ENCODE assay signal across 23 cellular contexts in the genomic region with DNA sequence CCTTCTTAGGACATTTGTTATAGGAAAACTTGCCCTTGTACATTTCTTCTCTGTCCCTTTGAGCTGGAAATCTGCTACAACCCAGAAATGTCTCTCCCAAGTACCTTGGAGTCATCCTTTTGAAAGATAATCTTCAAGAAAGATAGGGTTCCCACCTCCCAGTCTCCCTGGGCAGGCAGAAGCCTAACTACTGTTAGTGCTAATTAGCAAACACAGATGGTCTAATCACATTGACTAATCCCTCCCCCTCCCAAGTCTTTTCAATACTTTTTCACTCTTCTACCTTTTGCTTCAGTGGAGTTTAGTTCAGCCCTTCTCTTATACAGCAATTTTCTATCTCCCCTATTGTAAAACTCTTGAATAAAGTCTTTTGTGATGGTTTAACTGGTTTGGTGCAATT.
DNase-seq lines count a peak whose midpoint lies in the region; ATAC-seq, FAIRE-seq and TF ChIP-seq lines count a peak whose summit lies in the region.
"Had no signal": no experiment of that assay in that cellular context is flagged by ENCODE, and none has a peak within 500 bp of the region (broad histone marks: within the 10 kb centered on the region; RNA-seq: fewer than 3 reads in every experiment).

No MANE protein-coding gene starts in this region.

- CTCF ChIA-PET in WTC11 (lab: Charles Lee) (no interaction called here), HEK293T (lab: Yijun Ruan, JAX) (no interaction called here)

- peak overlapping the region; percentile 44 for H3K27ac Mint-ChIP-seq in WTC11
- peak overlapping the region; percentile 49 for H3K27ac Mint-ChIP-seq in mesothelial cell of epicardium
- H3K27ac Mint-ChIP-seq: B cell; CD4-positive, CD25-positive, alpha-beta regulatory T cell; HFFc6 had no signal

- peaks cover 25% of the 10 kb centered on the region for H3K9me3 Mint-ChIP-seq in WTC11
- peaks cover 17% of the 10 kb centered on the region for H3K9me3 Mint-ChIP-seq in mesothelial cell of epicardium

- FAIRE-seq in D721Med (lab: Jason Lieb, UNC): no peak
- FAIRE-seq: GM12892, GM18507, H1 had no signal

- H3K4me1 Mint-ChIP-seq in WTC11: peaks cover 25% of the 10 kb centered on the region
- peaks cover 12% of the 10 kb centered on the region for H3K4me1 Mint-ChIP-seq in mesothelial cell of epicardium
- H3K4me1 Mint-ChIP-seq: B cell; CD4-positive, CD25-positive, alpha-beta regulatory T cell had no signal

- H3K27me3 Mint-ChIP-seq in WTC11 (ENCODE audit: low read depth) (no peaks in the 10 kb centered on the region), mesothelial cell of epicardium (ENCODE audit: low read depth) (no peaks in the 10 kb centered on the region)
- H3K27me3 Mint-ChIP-seq: B cell; CD4-positive, CD25-positive, alpha-beta regulatory T cell had no signal

- ATAC-seq in WTC11 (peak; percentile 16; the same call in 1 of the 2 replicates), GM18868 (IDR thresholded peaks at IDR 0.05; ENCODE audit: unreplicated experiment) (no peak), HG03025 (IDR thresholded peaks at IDR 0.05; ENCODE audit: low FRiP score, unreplicated experiment) (no peak)
- ATAC-seq: PC-3 had no signal

- TF ChIP-seq CTCF in D721Med (IDR thresholded peaks at IDR 0.05; ENCODE audit: insufficient read depth, missing control alignments) (no peak), WTC11 (IDR thresholded peaks at IDR 0.05) (no peak), mesothelial cell of epicardium (IDR thresholded peaks at IDR 0.05; ENCODE audit: unreplicated experiment) (no peak)

- H3K36me3 Mint-ChIP-seq in WTC11: peaks cover 7% of the 10 kb centered on the region
- no peaks in the 10 kb centered on the region for H3K36me3 Mint-ChIP-seq in mesothelial cell of epicardium
- H3K36me3 Mint-ChIP-seq: CD4-positive, CD25-positive, alpha-beta regulatory T cell had no signal

- POLR2A ChIA-PET in WTC11 (lab: Charles Lee) (no interaction called here), HEK293T (lab: Yijun Ruan, JAX) (no interaction called here)

- H3K4me3 Mint-ChIP-seq in WTC11: no peak overlapping the region
- no peak overlapping the region for H3K4me3 Mint-ChIP-seq in mesothelial cell of epicardium
- H3K4me3 Mint-ChIP-seq: B cell; CD4-positive, CD25-positive, alpha-beta regulatory T cell; HFFc6 had no signal

- DNase-seq in D721Med (ENCODE audit: insufficient read length, low spot score) (peak; percentile 51), NCI-H524 (lab: John Stamatoyannopoulos, UW) (peak; percentile 23 to 77), WTC11 (ENCODE audit: low spot score) (no peak), mesothelial cell of epicardium (ENCODE audit: low spot score in 2 of 2, unreplicated experiment in 2 of 2) (no peak), HEK293T (ENCODE audit: extremely low spot score) (no peak)
- DNase-seq in activated CD4-positive, alpha-beta T cell treated with anti-CD3 and anti-CD28 coated beads, Interleukin-2, amount 50 U/mL, for 48 hours: no peak
- DNase-seq: CD4-positive, CD25-positive, alpha-beta regulatory T cell; COR-L47; HFFc6; Kasumi-1; MM.1S; NCI-H1092; NCI-H146; NCI-H2081 treated with DMSO at 0.1 percent for 48 hours; PC-3; RPMI8226; SHP77 treated with DMSO at 0.1 percent for 48 hours had no signal

TF ChIP-seq in WTC11, 78 proteins besides CTCF, POLR2A, EP300 and RAD21 (continues in another document):
- TF ChIP-seq CREB1 (CRISPR knock-in tag; IDR thresholded peaks at IDR 0.05): no peak
- TF ChIP-seq RELA (CRISPR knock-in tag; IDR thresholded peaks at IDR 0.05; ENCODE audit: borderline replicate concordance): no peak
- TF ChIP-seq NR3C1 (CRISPR knock-in tag; conservative IDR thresholded peaks at IDR 0.05; ENCODE audit: low read depth): no peak
- no peak for TF ChIP-seq NR2C2 (CRISPR knock-in tag; IDR thresholded peaks at IDR 0.05)
- TF ChIP-seq ZNF263 (CRISPR knock-in tag; IDR thresholded peaks at IDR 0.05; ENCODE audit: low read depth): no peak
- no peak for TF ChIP-seq NFYB (CRISPR knock-in tag; conservative IDR thresholded peaks at IDR 0.05; ENCODE audit: low read depth)
- TF ChIP-seq ZNF232 (CRISPR knock-in tag; IDR thresholded peaks at IDR 0.05): no peak
- TF ChIP-seq, protein P1, sequence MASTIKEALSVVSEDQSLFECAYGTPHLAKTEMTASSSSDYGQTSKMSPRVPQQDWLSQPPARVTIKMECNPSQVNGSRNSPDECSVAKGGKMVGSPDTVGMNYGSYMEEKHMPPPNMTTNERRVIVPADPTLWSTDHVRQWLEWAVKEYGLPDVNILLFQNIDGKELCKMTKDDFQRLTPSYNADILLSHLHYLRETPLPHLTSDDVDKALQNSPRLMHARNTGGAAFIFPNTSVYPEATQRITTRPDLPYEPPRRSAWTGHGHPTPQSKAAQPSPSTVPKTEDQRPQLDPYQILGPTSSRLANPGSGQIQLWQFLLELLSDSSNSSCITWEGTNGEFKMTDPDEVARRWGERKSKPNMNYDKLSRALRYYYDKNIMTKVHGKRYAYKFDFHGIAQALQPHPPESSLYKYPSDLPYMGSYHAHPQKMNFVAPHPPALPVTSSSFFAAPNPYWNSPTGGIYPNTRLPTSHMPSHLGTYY (CRISPR knock-in tag; IDR thresholded peaks at IDR 0.05): no peak
- TF ChIP-seq ZBTB21 (CRISPR knock-in tag; IDR thresholded peaks at IDR 0.05; ENCODE audit: borderline replicate concordance): no peak
- TF ChIP-seq, protein P2, sequence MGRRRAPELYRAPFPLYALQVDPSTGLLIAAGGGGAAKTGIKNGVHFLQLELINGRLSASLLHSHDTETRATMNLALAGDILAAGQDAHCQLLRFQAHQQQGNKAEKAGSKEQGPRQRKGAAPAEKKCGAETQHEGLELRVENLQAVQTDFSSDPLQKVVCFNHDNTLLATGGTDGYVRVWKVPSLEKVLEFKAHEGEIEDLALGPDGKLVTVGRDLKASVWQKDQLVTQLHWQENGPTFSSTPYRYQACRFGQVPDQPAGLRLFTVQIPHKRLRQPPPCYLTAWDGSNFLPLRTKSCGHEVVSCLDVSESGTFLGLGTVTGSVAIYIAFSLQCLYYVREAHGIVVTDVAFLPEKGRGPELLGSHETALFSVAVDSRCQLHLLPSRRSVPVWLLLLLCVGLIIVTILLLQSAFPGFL (CRISPR knock-in tag; IDR thresholded peaks at IDR 0.05; ENCODE audit: borderline replicate concordance): no peak
- no peak for TF ChIP-seq JAZF1 (CRISPR knock-in tag; IDR thresholded peaks at IDR 0.05)

TF ChIP-seq in HEK293T, 16 proteins besides CTCF, POLR2A, EP300 and RAD21:
- TF ChIP-seq ARNT (IDR thresholded peaks at IDR 0.05) (no peak), BHLHE40 (IDR thresholded peaks at IDR 0.05; ENCODE audit: borderline replicate concordance) (no peak), FOXM1 (IDR thresholded peaks at IDR 0.05; ENCODE audit: borderline replicate concordance) (no peak), L3MBTL2 (conservative IDR thresholded peaks at IDR 0.05) (no peak), SP1 (IDR thresholded peaks at IDR 0.05) (no peak), ZNF384 (IDR thresholded peaks at IDR 0.05) (no peak), CTBP1 (IDR thresholded peaks at IDR 0.05; ENCODE audit: borderline replicate concordance) (no peak), FOXK2 (IDR thresholded peaks at IDR 0.05) (no peak), ELF4 (IDR thresholded peaks at IDR 0.05) (no peak), SUZ12 (IDR thresholded peaks at IDR 0.05) (no peak), TARDBP (IDR thresholded peaks at IDR 0.05) (no peak), HDGF (IDR thresholded peaks at IDR 0.05; ENCODE audit: borderline replicate concordance) (no peak), FOXA1 (IDR thresholded peaks at IDR 0.05) (no peak), LEF1 (IDR thresholded peaks at IDR 0.05; ENCODE audit: borderline replicate concordance) (no peak)
- TF ChIP-seq, protein P3, sequence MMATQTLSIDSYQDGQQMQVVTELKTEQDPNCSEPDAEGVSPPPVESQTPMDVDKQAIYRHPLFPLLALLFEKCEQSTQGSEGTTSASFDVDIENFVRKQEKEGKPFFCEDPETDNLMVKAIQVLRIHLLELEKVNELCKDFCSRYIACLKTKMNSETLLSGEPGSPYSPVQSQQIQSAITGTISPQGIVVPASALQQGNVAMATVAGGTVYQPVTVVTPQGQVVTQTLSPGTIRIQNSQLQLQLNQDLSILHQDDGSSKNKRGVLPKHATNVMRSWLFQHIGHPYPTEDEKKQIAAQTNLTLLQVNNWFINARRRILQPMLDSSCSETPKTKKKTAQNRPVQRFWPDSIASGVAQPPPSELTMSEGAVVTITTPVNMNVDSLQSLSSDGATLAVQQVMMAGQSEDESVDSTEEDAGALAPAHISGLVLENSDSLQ (IDR thresholded peaks at IDR 0.05): no peak

Comparison
In these comparisons a context has a peak if more than half of its experiments do, and no peak if none do; other contexts are left out.
1. DNase-seq: peak in D721Med (single experiment) and NCI-H524 (2 of 2); none in WTC11 (single experiment), mesothelial cell of epicardium (0 of 2), HEK293T (single experiment) and activated CD4-positive, alpha-beta T cell treated with anti-CD3 and anti-CD28 coated beads, Interleukin-2, amount 50 U/mL, for 48 hours (0 of 2).